Comparison of ENCODE assay signal across 9 cellular contexts in genomic region chr3:20043398-20043797, GRCh38. TPM values are rescaled to one million over a fixed set of nuclear protein-coding genes. Genes with fewer than 3 reads are reported as not detected.
A peak's percentile ranks its signal among the peaks of the same experiment; 100 is the strongest.
DNase-seq lines count a peak whose midpoint lies in the region; ATAC-seq, FAIRE-seq and TF ChIP-seq lines count a peak whose summit lies in the region.
"Had no signal": no experiment of that assay in that cellular context is flagged by ENCODE, and none has a peak within 500 bp of the region (broad histone marks: within the 10 kb centered on the region; RNA-seq: fewer than 3 reads in every experiment).

No MANE protein-coding gene starts in this region.

- H3K4me3 Mint-ChIP-seq in natural killer cell (peak overlapping the region; percentile 90), type B pancreatic cell (peak overlapping the region; percentile 67)

- H3K27me3 ChIP-seq in duodenal mucosa (ENCODE audit: control insufficient read depth in 1 of 2, insufficient read depth in 2 of 2, low read length in 2 of 2): no peaks in the 10 kb centered on the region

- H3K9me3 ChIP-seq in duodenal mucosa (ENCODE audit: control insufficient read depth in 1 of 2, low read length in 2 of 2): no peaks in the 10 kb centered on the region

- TF ChIP-seq POLR2A in H54 (IDR thresholded peaks at IDR 0.05; ENCODE audit: low read depth, low read length): no peak

- intact Hi-C loops in natural killer cell (cut with micrococcal nuclease): loop anchor here (2.0 kb wide), 1 partner anchor 61 kb away; no protein-coding TSS in a partner anchor

- H3K9me3 Mint-ChIP-seq in natural killer cell (no peaks in the 10 kb centered on the region), type B pancreatic cell (no peaks in the 10 kb centered on the region)

- no peak for FAIRE-seq in H54 (lab: Jason Lieb, UNC)

- H3K27ac Mint-ChIP-seq in natural killer cell (peak overlapping the region; percentile 96 to 97), type B pancreatic cell (peak overlapping the region; percentile 91)

- H3K9ac ChIP-seq in duodenal mucosa (ENCODE audit: low read depth in 1 of 2, low read length in 2 of 2): peak overlapping the region; percentile 9 to 12

- DNase-seq in activated CD4-positive, alpha-beta T cell treated with anti-CD3 and anti-CD28 coated beads for 4 hours: peak; percentile 37 to 54
- DNase-seq in natural killer cell (peak; percentile 31), type B pancreatic cell (ENCODE audit: extremely low spot score, unreplicated experiment) (no peak), H54 (ENCODE audit: insufficient read length, low spot score) (no peak), DMS114 treated with DMSO at 0.1 percent for 48 hours (lab: John Stamatoyannopoulos, UW; ENCODE audit: unreplicated experiment) (no peak)

- H3K36me3 Mint-ChIP-seq in natural killer cell (no peaks in the 10 kb centered on the region), type B pancreatic cell (no peaks in the 10 kb centered on the region)

- peak overlapping the region; percentile 32 to 33 for H3K4me3 ChIP-seq in duodenal mucosa (ENCODE audit: low read depth in 1 of 2, low read length in 2 of 2)

- peak overlapping the region; percentile 60 for H3K27ac ChIP-seq in duodenal mucosa (ENCODE audit: low read depth, low read length)

- TF ChIP-seq CTCF in natural killer cell (IDR thresholded peaks at IDR 0.05) (no peak), type B pancreatic cell (conservative IDR thresholded peaks at IDR 0.05) (no peak)

- peaks cover 65 to 67% of the 10 kb centered on the region in 2 donors for H3K4me1 Mint-ChIP-seq in natural killer cell
- peaks cover 40% of the 10 kb centered on the region for H3K4me1 Mint-ChIP-seq in type B pancreatic cell (ENCODE audit: unreplicated experiment)

- H3K27me3 Mint-ChIP-seq in natural killer cell (ENCODE audit: low read depth in 2 of 2) (no peaks in the 10 kb centered on the region), type B pancreatic cell (no peaks in the 10 kb centered on the region)

- peaks cover 42 to 43% of the 10 kb centered on the region in 2 donors for H3K4me1 ChIP-seq in duodenal mucosa (ENCODE audit: control insufficient read depth in 1 of 2, insufficient read depth in 2 of 2, low read length in 2 of 2)

- no peaks in the 10 kb centered on the region for H3K36me3 ChIP-seq in duodenal mucosa (ENCODE audit: control insufficient read depth in 1 of 2, insufficient read depth in 2 of 2, low read length in 2 of 2)

- ATAC-seq in GM18907 (IDR thresholded peaks at IDR 0.05; ENCODE audit: unreplicated experiment): peak; percentile 39
- ATAC-seq in HG03342 (IDR thresholded peaks at IDR 0.05; ENCODE audit: unreplicated experiment): peak; percentile 22
- ATAC-seq in natural killer cell: peak in 2 of 3 donors; percentile 18 to 38

RNA-seq across cellular contexts. Expression of gene KAT2B, which starts 3.2 kb away (rescaled TPM):
- total RNA-seq in natural killer cell: 100 to 1,000 TPM; 132 to 156 (median 146) TPM
- 13.2 and 15.4 TPM in 2 replicates for total RNA-seq in type B pancreatic cell (ENCODE audit: low replicate concordance)

RNA-seq across cellular contexts. Expression of gene PP2D1, which starts 31.3 kb away (rescaled TPM):
- total RNA-seq in natural killer cell (not detected), type B pancreatic cell (ENCODE audit: low replicate concordance) (not detected in 2 replicates)
- total RNA-seq: T-helper 1 cell treated with Interleukin-12 subunit alpha and Interleukin-12 subunit beta and Interleukin-4 antibody, amounts not matched to agents 30 ng/mL and 1 ng/mL, for 36 hours had no signal

Comparison
In these comparisons a context has a peak if more than half of its experiments do, and no peak if none do; other contexts are left out.
1. DNase-seq: peak in activated CD4-positive, alpha-beta T cell treated with anti-CD3 and anti-CD28 coated beads for 4 hours (2 of 2) and natural killer cell (single experiment); none in type B pancreatic cell (single experiment), H54 (single experiment) and DMS114 treated with DMSO at 0.1 percent for 48 hours (single experiment).
2. Peak in every context shown above with its lines, with median percentiles within 50 percentile points of each other: ATAC-seq.